9 cellular contexts compared by ENCODE assay signal in genomic region chr16:53945996-53946395, GRCh38.
A peak's percentile ranks its signal among the peaks of the same experiment; 100 is the strongest.
DNase-seq lines count a peak whose midpoint lies in the region; ATAC-seq and TF ChIP-seq lines count a peak whose summit lies in the region.
"Had no signal": no experiment of that assay in that cellular context is flagged by ENCODE, and none has a peak within 500 bp of the region (broad histone marks: within the 10 kb centered on the region; RNA-seq: fewer than 3 reads in every experiment).

No MANE protein-coding gene starts in this region.

- peaks cover 2% of the 10 kb centered on the region for H3K4me1 ChIP-seq in upper lobe of right lung

- no peaks in the 10 kb centered on the region for H3K27me3 Mint-ChIP-seq in activated T-helper 2 cell treated with anti-CD3 and anti-CD28 coated beads, Interferon-gamma antibody, Interleukin-2, Interleukin-4, amounts not matched to agents 10 μg/mL and 5 μg/mL and 100 μg/mL, durations not matched to agents 14 hours and 24 hours and 36 hours (ENCODE audit: low read depth)

- ATAC-seq in HG02870 (IDR thresholded peaks at IDR 0.05; ENCODE audit: unreplicated experiment) (peak; percentile 53), upper lobe of right lung (peak; percentile 84)

- intact Hi-C loops in upper lobe of right lung (cut with DNase I) = no loop called here
- intact Hi-C loops in activated T-helper 2 cell treated with anti-CD3 and anti-CD28 coated beads, Interferon-gamma antibody, Interleukin-2, Interleukin-4, amounts not matched to agents 10 μg/mL and 5 μg/mL and 100 μg/mL, durations not matched to agents 14 hours and 24 hours and 36 hours (cut with micrococcal nuclease) = loop anchor here (5.0 to 10.0 kb wide), 2 partner anchors 339 to 426 kb away; partner anchors contain the start of gene IRX3

- peaks cover 6% of the 10 kb centered on the region for H3K36me3 Mint-ChIP-seq in activated T-helper 2 cell treated with anti-CD3 and anti-CD28 coated beads, Interferon-gamma antibody, Interleukin-2, Interleukin-4, amounts not matched to agents 10 μg/mL and 5 μg/mL and 100 μg/mL, durations not matched to agents 14 hours and 24 hours and 36 hours (ENCODE audit: low read depth)

- H3K27ac ChIP-seq in VCaP (no peak overlapping the region), upper lobe of right lung (no peak overlapping the region)

- no peaks in the 10 kb centered on the region for H3K9me3 Mint-ChIP-seq in activated T-helper 2 cell treated with anti-CD3 and anti-CD28 coated beads, Interferon-gamma antibody, Interleukin-2, Interleukin-4, amounts not matched to agents 10 μg/mL and 5 μg/mL and 100 μg/mL, durations not matched to agents 14 hours and 24 hours and 36 hours

- TF ChIP-seq CTCF in VCaP (conservative IDR thresholded peaks at IDR 0.05) (peak; percentile 70), upper lobe of right lung (IDR thresholded peaks at IDR 0.05) (peak; percentile 70)

- DNase-seq in DMS53 treated with DMSO at 0.1 percent for 48 hours (lab: John Stamatoyannopoulos, UW; ENCODE audit: unreplicated experiment) = peak; percentile 9
- peak; percentile 23 for DNase-seq in iPS DF 19.7 (ENCODE audit: low read depth, low spot score)
- no peak for DNase-seq in upper lobe of right lung
- DNase-seq in activated T-helper 2 cell treated with anti-CD3 and anti-CD28 coated beads, Interferon-gamma antibody, Interleukin-2, Interleukin-4, amounts not matched to agents 10 μg/mL and 5 μg/mL and 100 μg/mL, durations not matched to agents 14 hours and 24 hours and 36 hours (ENCODE audit: low spot score) = no peak
- DNase-seq in NCI-H2196 treated with DMSO at 0.1 percent for 48 hours (lab: John Stamatoyannopoulos, UW; ENCODE audit: unreplicated experiment) = no peak
- DNase-seq in COR-L47 (lab: John Stamatoyannopoulos, UW) = no peak
- DNase-seq: right cardiac atrium had no signal

- no peaks in the 10 kb centered on the region for H3K9me3 ChIP-seq in upper lobe of right lung

- no peaks in the 10 kb centered on the region for H3K27me3 ChIP-seq in upper lobe of right lung

- H3K36me3 ChIP-seq in upper lobe of right lung = no peaks in the 10 kb centered on the region

- H3K27ac Mint-ChIP-seq in activated T-helper 2 cell treated with anti-CD3 and anti-CD28 coated beads, Interferon-gamma antibody, Interleukin-2, Interleukin-4, amounts not matched to agents 10 μg/mL and 5 μg/mL and 100 μg/mL, durations not matched to agents 14 hours and 24 hours and 36 hours = no peak overlapping the region

- no peak overlapping the region for H3K4me3 ChIP-seq in upper lobe of right lung

- peaks cover 23% of the 10 kb centered on the region for H3K4me1 Mint-ChIP-seq in activated T-helper 2 cell treated with anti-CD3 and anti-CD28 coated beads, Interferon-gamma antibody, Interleukin-2, Interleukin-4, amounts not matched to agents 10 μg/mL and 5 μg/mL and 100 μg/mL, durations not matched to agents 14 hours and 24 hours and 36 hours (ENCODE audit: low read depth)

- H3K4me3 Mint-ChIP-seq in activated T-helper 2 cell treated with anti-CD3 and anti-CD28 coated beads, Interferon-gamma antibody, Interleukin-2, Interleukin-4, amounts not matched to agents 10 μg/mL and 5 μg/mL and 100 μg/mL, durations not matched to agents 14 hours and 24 hours and 36 hours (ENCODE audit: low read depth) = no peak overlapping the region

Comparison
In these comparisons a context has a peak if more than half of its experiments do, and no peak if none do; other contexts are left out.
1. DNase-seq: peak in DMS53 treated with DMSO at 0.1 percent for 48 hours (single experiment) and iPS DF 19.7 (single experiment); none in upper lobe of right lung (single experiment), activated T-helper 2 cell treated with anti-CD3 and anti-CD28 coated beads, Interferon-gamma antibody, Interleukin-2, Interleukin-4, amounts not matched to agents 10 μg/mL and 5 μg/mL and 100 μg/mL, durations not matched to agents 14 hours and 24 hours and 36 hours (single experiment), NCI-H2196 treated with DMSO at 0.1 percent for 48 hours (single experiment) and COR-L47 (single experiment).